ENCODE assay signal across 12 cellular contexts in genomic region chr5:139228201-139228796, GRCh38. TPM values are rescaled to one million over a fixed set of nuclear protein-coding genes. Genes with fewer than 3 reads are reported as not detected.
DNase-seq lines count a peak whose midpoint lies in the region; ATAC-seq and TF ChIP-seq lines count a peak whose summit lies in the region.
"Had no signal": no experiment of that assay in that cellular context is flagged by ENCODE, and none has a peak within 500 bp of the region (broad histone marks: within the 10 kb centered on the region; RNA-seq: fewer than 3 reads in every experiment).

No MANE protein-coding gene starts in this region.

- H3K23ac ChIP-seq in H9 (ENCODE audit: insufficient read length, low read depth, low read length) = no peak overlapping the region

- H3K4me2 ChIP-seq in H9 (ENCODE audit: insufficient read depth, insufficient read length, low read length) (no peak overlapping the region), hepatocyte (no peak overlapping the region)
- H3K4me2 ChIP-seq: BLaER1 treated with 17β-estradiol and CSF1 and Interleukin-3, amounts not matched to agents 10 nM and 100 nM had no signal

- no peak overlapping the region for H2AFZ ChIP-seq in H9 (ENCODE audit: low read length)
- no peak overlapping the region for H2AFZ ChIP-seq in hepatocyte

- no peaks in the 10 kb centered on the region for H3K9me2 ChIP-seq in hepatocyte (replicated peaks; ENCODE audit: insufficient read depth)

- H2BK20ac ChIP-seq in H9 (ENCODE audit: low read depth, low read length, poor library complexity, severe bottlenecking) = no peak overlapping the region

- no peaks in the 10 kb centered on the region for H3K23me2 ChIP-seq in H9 (ENCODE audit: insufficient read length, low read depth, low read length, poor library complexity, severe bottlenecking)

- H3K27ac Mint-ChIP-seq in activated naive CD4-positive, alpha-beta T cell treated with anti-CD3 and anti-CD28 coated beads, Interleukin-2, amount 50 U/mL, for 72 hours = no peak overlapping the region
- no peak overlapping the region for H3K27ac Mint-ChIP-seq in H9
- H3K27ac Mint-ChIP-seq: CD4-positive, CD25-positive, alpha-beta regulatory T cell had no signal

- ATAC-seq in activated naive CD4-positive, alpha-beta T cell treated with anti-CD3 and anti-CD28 coated beads, Interleukin-2, amount 50 U/mL, for 72 hours = no peak

- DNase-seq in AG10803 (ENCODE audit: low read depth) (peak; percentile 67), adipocyte (ENCODE audit: low read depth) (peak; percentile 20), fibroblast of gingiva (ENCODE audit: low read depth) (peak; percentile 51), mucosa of gallbladder (ENCODE audit: low spot score) (peak; percentile 57), brain microvascular endothelial cell (no peak), H9 (no peak), hepatocyte (ENCODE audit: low spot score) (no peak)
- no peak for DNase-seq in activated naive CD4-positive, alpha-beta T cell treated with anti-CD3 and anti-CD28 coated beads, Interleukin-2, amount 50 U/mL, for 72 hours (ENCODE audit: low spot score in 2 of 2)
- DNase-seq: CD4-positive, CD25-positive, alpha-beta regulatory T cell; DMS 273 treated with DMSO at 0.1 percent for 48 hours had no signal

- H3K27ac ChIP-seq in brain microvascular endothelial cell (no peak overlapping the region), H9 (ENCODE audit: insufficient read length, low read depth, low read length) (no peak overlapping the region), hepatocyte (no peak overlapping the region)
- H3K27ac ChIP-seq: 22Rv1; BLaER1 treated with 17β-estradiol and CSF1 and Interleukin-3, amounts not matched to agents 10 nM and 100 nM had no signal

- H3K9me3 ChIP-seq in adipocyte (ENCODE audit: control insufficient read depth, low read length) = no peaks in the 10 kb centered on the region
- H3K9me3 ChIP-seq in H9 (ENCODE audit: control insufficient read depth, low read depth, low read length) = no peaks in the 10 kb centered on the region
- no peaks in the 10 kb centered on the region for H3K9me3 ChIP-seq in hepatocyte (ENCODE audit: low read depth)
- H3K9me3 ChIP-seq: BLaER1 treated with 17β-estradiol and CSF1 and Interleukin-3, amounts not matched to agents 10 nM and 100 nM had no signal

- no peak overlapping the region for H4K8ac ChIP-seq in H9 (replicated peaks; ENCODE audit: insufficient read length, low read depth, low read length)

- no peaks in the 10 kb centered on the region for H3K79me1 ChIP-seq in H9 (ENCODE audit: insufficient read depth, low read depth, low read length, poor library complexity, severe bottlenecking)

- no peaks in the 10 kb centered on the region for H3K4me1 ChIP-seq in adipocyte (ENCODE audit: control insufficient read depth, insufficient read depth, low read length)
- H3K4me1 ChIP-seq in H9 (ENCODE audit: insufficient read depth, low read length) = no peaks in the 10 kb centered on the region
- no peaks in the 10 kb centered on the region for H3K4me1 ChIP-seq in hepatocyte (ENCODE audit: insufficient read depth)
- H3K4me1 ChIP-seq: BLaER1 treated with 17β-estradiol and CSF1 and Interleukin-3, amounts not matched to agents 10 nM and 100 nM had no signal

- H3K36me3 ChIP-seq in adipocyte (ENCODE audit: control insufficient read depth, insufficient read depth, low read length, severe bottlenecking) = no peaks in the 10 kb centered on the region
- H3K36me3 ChIP-seq in brain microvascular endothelial cell (replicated peaks) = no peaks in the 10 kb centered on the region
- H3K36me3 ChIP-seq in hepatocyte (replicated peaks; ENCODE audit: insufficient read depth, low read depth) = no peaks in the 10 kb centered on the region
- H3K36me3 ChIP-seq: BLaER1 treated with 17β-estradiol and CSF1 and Interleukin-3, amounts not matched to agents 10 nM and 100 nM had no signal

- no CpG with 5 or more reads among the region's 1 CpG for WGBS in H9 (ENCODE audit: extremely low coverage, insufficient read length, low lambda C conversion rate)
- 50% methylated on average over 1 of the region's 1 CpG for WGBS in hepatocyte (ENCODE audit: low lambda C conversion rate, missing lambda C conversion rate)

- H2BK15ac ChIP-seq in H9 (ENCODE audit: low read depth, low read length) = no peak overlapping the region

- H3K27me3 ChIP-seq in adipocyte (replicated peaks; ENCODE audit: control insufficient read depth, insufficient read depth, low read length) = no peaks in the 10 kb centered on the region
- H3K27me3 ChIP-seq in brain microvascular endothelial cell (replicated peaks) = no peaks in the 10 kb centered on the region
- no peaks in the 10 kb centered on the region for H3K27me3 ChIP-seq in H9 (ENCODE audit: insufficient read depth, low read length)
- H3K27me3 ChIP-seq in hepatocyte = no peaks in the 10 kb centered on the region
- H3K27me3 ChIP-seq: BLaER1 treated with 17β-estradiol and CSF1 and Interleukin-3, amounts not matched to agents 10 nM and 100 nM had no signal

- no peaks in the 10 kb centered on the region for H3K9me3 Mint-ChIP-seq in activated naive CD4-positive, alpha-beta T cell treated with anti-CD3 and anti-CD28 coated beads, Interleukin-2, amount 50 U/mL, for 72 hours
- peaks cover 2 to 4% of the 10 kb centered on the region in 2 experiments; a peak in 2 of 5 replicates for H3K9me3 Mint-ChIP-seq in H9
- H3K9me3 Mint-ChIP-seq: CD4-positive, CD25-positive, alpha-beta regulatory T cell had no signal

- H3K9ac ChIP-seq in adipocyte (ENCODE audit: low read length) = no peak overlapping the region
- no peak overlapping the region for H3K9ac ChIP-seq in H9 (ENCODE audit: extremely low read depth, insufficient read length, low read length)
- H3K9ac ChIP-seq: BLaER1 treated with 17β-estradiol and CSF1 and Interleukin-3, amounts not matched to agents 10 nM and 100 nM had no signal

- H3K79me2 ChIP-seq in H9 (ENCODE audit: insufficient read depth, low read length) (no peaks in the 10 kb centered on the region), hepatocyte (no peaks in the 10 kb centered on the region)

- H3K18ac ChIP-seq in H9 (ENCODE audit: insufficient read length, low read depth, low read length) = no peak overlapping the region

- H2BK5ac ChIP-seq in H9 (ENCODE audit: insufficient read length, low read length) = no peak overlapping the region

- peaks cover 0 to 4% of the 10 kb centered on the region in 2 experiments; a peak in 1 of 4 replicates for H3K4me1 Mint-ChIP-seq in H9

- H3K4me3 Mint-ChIP-seq in H9 = no peak overlapping the region
- H3K4me3 Mint-ChIP-seq: CD4-positive, CD25-positive, alpha-beta regulatory T cell had no signal

- in situ Hi-C loops in brain microvascular endothelial cell (cut with HindIII; ENCODE audit: low pct_ligation_motif_present, low sequenced_read_pairs) = no loop called here

- H3T11ph ChIP-seq in H9 (ENCODE audit: low read length) = no peak overlapping the region

- H3K36me3 Mint-ChIP-seq in activated naive CD4-positive, alpha-beta T cell treated with anti-CD3 and anti-CD28 coated beads, Interleukin-2, amount 50 U/mL, for 72 hours = no peaks in the 10 kb centered on the region
- no peaks in the 10 kb centered on the region; a peak in 2 of 7 replicates for H3K36me3 Mint-ChIP-seq in H9 (ENCODE audit: insufficient read depth in 1 of 3, low read depth in 3 of 3)
- H3K36me3 Mint-ChIP-seq: CD4-positive, CD25-positive, alpha-beta regulatory T cell had no signal

- H3K27me3 Mint-ChIP-seq in H9 (ENCODE audit: low read depth) = no peaks in the 10 kb centered on the region; the same call in 1 of the 2 replicates

- H4K91ac ChIP-seq in H9 (ENCODE audit: insufficient read length, low read depth, low read length) = no peak overlapping the region

- H3K4me3 ChIP-seq in AG10803 (ENCODE audit: low read length) = no peak overlapping the region
- H3K4me3 ChIP-seq in adipocyte (ENCODE audit: low read length) = no peak overlapping the region
- H3K4me3 ChIP-seq in brain microvascular endothelial cell (ENCODE audit: low read depth, low read length) = no peak overlapping the region
- H3K4me3 ChIP-seq in hepatocyte = no peak overlapping the region
- H3K4me3 ChIP-seq: BLaER1 treated with 17β-estradiol and CSF1 and Interleukin-3, amounts not matched to agents 10 nM and 100 nM had no signal

- H4K20me1 ChIP-seq in H9 (ENCODE audit: control insufficient read depth, insufficient read depth, insufficient read length) (no peaks in the 10 kb centered on the region), hepatocyte (ENCODE audit: insufficient read depth, poor library complexity, severe bottlenecking) (no peaks in the 10 kb centered on the region)
- H4K20me1 ChIP-seq: BLaER1 treated with 17β-estradiol and CSF1 and Interleukin-3, amounts not matched to agents 10 nM and 100 nM had no signal

- no peak overlapping the region for H2AK5ac ChIP-seq in H9 (ENCODE audit: insufficient read length, low read length)

- H4K5ac ChIP-seq in H9 (ENCODE audit: insufficient read length, low read depth, low read length) = no peak overlapping the region

- no peak overlapping the region for H3K4ac ChIP-seq in H9 (ENCODE audit: low read depth, low read length)

- no peak overlapping the region for H3K56ac ChIP-seq in H9 (ENCODE audit: insufficient read length, low read depth, low read length)

- H2BK120ac ChIP-seq in H9 (ENCODE audit: low read depth, low read length, poor library complexity, severe bottlenecking) = no peak overlapping the region

- H2BK12ac ChIP-seq in H9 (ENCODE audit: insufficient read length, low read depth, low read length) = no peak overlapping the region

- TF ChIP-seq CTCF in AG10803 (conservative IDR thresholded peaks at IDR 0.05; ENCODE audit: low read length) (no peak), brain microvascular endothelial cell (IDR thresholded peaks at IDR 0.05; ENCODE audit: low read depth, low read length, missing control alignments) (no peak), H9 (conservative IDR thresholded peaks at IDR 0.05) (no peak), hepatocyte (IDR thresholded peaks at IDR 0.05; ENCODE audit: poor library complexity) (no peak)

- H3K14ac ChIP-seq in H9 (ENCODE audit: insufficient read depth, low read length) = no peak overlapping the region

RNA-seq across cellular contexts. Expression of gene SIL1, which starts 30.1 kb away (rescaled TPM):
- 76.7 TPM for total RNA-seq in mucosa of gallbladder
- 10 to 100 TPM; 29.7 to 31.4 TPM for total RNA-seq in activated naive CD4-positive, alpha-beta T cell treated with anti-CD3 and anti-CD28 coated beads, Interleukin-2, amount 50 U/mL, for 72 hours
- total RNA-seq in H9 (2021) = 10.6 and 14.4 TPM in 2 replicates
- total RNA-seq in hepatocyte = 73.9 and 82.0 TPM in 2 replicates
- 176 and 197 TPM in 2 replicates for polyA plus RNA-seq in hepatocyte

Comparison
In these comparisons a context has a peak if more than half of its experiments do, and no peak if none do; other contexts are left out.
1. DNase-seq: peak in AG10803 (single experiment), adipocyte (single experiment), fibroblast of gingiva (single experiment) and mucosa of gallbladder (single experiment); none in activated naive CD4-positive, alpha-beta T cell treated with anti-CD3 and anti-CD28 coated beads, Interleukin-2, amount 50 U/mL, for 72 hours (0 of 2), brain microvascular endothelial cell (single experiment), H9 (single experiment) and hepatocyte (single experiment).